ENCODE assay signal across 23 cellular contexts in the genomic region with DNA sequence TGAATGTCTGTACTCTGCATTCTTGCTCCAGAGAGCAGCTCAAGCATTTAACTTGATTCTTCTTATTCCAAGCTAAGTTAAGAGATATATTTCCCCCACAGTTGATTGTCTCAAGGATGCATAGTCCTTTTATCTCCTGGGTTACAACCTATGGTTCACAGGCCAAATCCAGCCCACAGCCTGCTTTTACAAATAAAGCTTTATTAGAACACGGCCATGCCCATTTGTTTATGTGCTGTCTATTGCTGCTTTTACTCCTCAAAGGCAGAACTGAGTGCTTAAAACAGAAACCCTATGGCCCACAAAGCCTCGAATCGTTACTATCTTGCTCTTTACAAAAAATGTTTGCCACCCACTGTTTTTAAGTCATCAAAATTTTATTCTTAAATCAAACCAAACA. TPM values are rescaled to one million over a fixed set of nuclear protein-coding genes. Genes with fewer than 3 reads are reported as not detected.
DNase-seq lines count a peak whose midpoint lies in the region; ATAC-seq, FAIRE-seq and TF ChIP-seq lines count a peak whose summit lies in the region.
"Had no signal": no experiment of that assay in that cellular context is flagged by ENCODE, and none has a peak within 500 bp of the region (broad histone marks: within the 10 kb centered on the region; RNA-seq: fewer than 3 reads in every experiment).

No MANE protein-coding gene starts in this region.

- peaks cover 39% of the 10 kb centered on the region for H3K4me1 Mint-ChIP-seq in osteocyte (ENCODE audit: unreplicated experiment)
- H3K4me1 Mint-ChIP-seq: CD4-positive, alpha-beta memory T cell had no signal

- 88% methylated on average over 3 of the region's 3 CpGs for WGBS in A549 (ENCODE audit: missing lambda C conversion rate)

- peaks cover 52% of the 10 kb centered on the region for H3F3A ChIP-seq in PC-9 (ENCODE audit: insufficient read depth, low read depth)

- DNase-seq in A549 (ENCODE audit: low read depth in 1 of 2, low spot score in 1 of 2) (no peak), PC-9 (no peak), epithelial cell of prostate (ENCODE audit: low read depth, low spot score) (no peak), osteocyte (ENCODE audit: extremely low spot score, unreplicated experiment) (no peak)
- no peak for DNase-seq in activated naive CD4-positive, alpha-beta T cell treated with anti-CD3 and anti-CD28 coated beads, Interleukin-2, amount 50 U/mL, for 16 hours
- DNase-seq: CD4-positive, alpha-beta memory T cell; DMS153; GDM1; Kasumi-1; MG63; NCI-H1048; NCI-H146; NCI-H2081; NCI-H748 treated with DMSO at 0.1 percent for 48 hours; NK-92 treated with Interleukin-12 subunit alpha and Interleukin-12 subunit beta, amount 100 ng/mL, for 24 hours; OCI-M1; RPMI8226 had no signal

- no TSS peak for BruUV-seq in PC-9 (replicated peaks; lab: Mats Ljungman, UMichigan)

- no peak for TF ChIP-seq RAD21 in A549 (conservative IDR thresholded peaks at IDR 0.05 in 1 of 2, IDR thresholded peaks at IDR 0.05 in 1 of 2)

- H3K9me2 ChIP-seq in PC-9 (ENCODE audit: insufficient read depth): no peaks in the 10 kb centered on the region

- TF ChIP-seq CTCF in A549 (IDR thresholded peaks at IDR 0.05): no peak
- TF ChIP-seq CTCF in PC-9 (conservative IDR thresholded peaks at IDR 0.05): no peak
- no peak for TF ChIP-seq CTCF in osteocyte (IDR thresholded peaks at IDR 0.05)

- peaks cover 20% of the 10 kb centered on the region for H3K79me2 ChIP-seq in PC-9 (ENCODE audit: low read depth)

- H3K27me3 Mint-ChIP-seq in osteocyte (ENCODE audit: unreplicated experiment): no peaks in the 10 kb centered on the region
- H3K27me3 Mint-ChIP-seq: CD4-positive, alpha-beta memory T cell; IgD-negative memory B cell had no signal

- POLR2A ChIA-PET in A549 (lab: Yijun Ruan, JAX) (no interaction called here), PC-9 (lab: Charles Lee; ENCODE audit: unreplicated experiment) (interaction anchor here (0.6 to 0.8 kb wide), 2 partner anchors 12 to 307 kb away, joined by 4 read pairs; a partner anchor contains a TSS)

- no peak overlapping the region for H3K4me2 ChIP-seq in A549
- 0 out of 2 replicates have a peak overlapping the region, but pooled peaks have one; percentile 18 for H3K4me2 ChIP-seq in PC-9

- no peak overlapping the region for H2AFZ ChIP-seq in PC-9

- H3K27ac ChIP-seq in A549 (peak overlapping the region; percentile 56 to 76; a peak in 4 of 6 replicates), PC-9 (0 out of 2 replicates have a peak overlapping the region, but pooled peaks have one; percentile 65), epithelial cell of prostate (peak overlapping the region; percentile 98)
- H3K27ac ChIP-seq: HL-60 had no signal

- no peak for TF ChIP-seq EP300 in A549 (IDR thresholded peaks at IDR 0.05)

- H3K36me3 Mint-ChIP-seq in osteocyte (ENCODE audit: unreplicated experiment): peaks cover 14% of the 10 kb centered on the region

- H4K20me1 ChIP-seq in PC-9 (ENCODE audit: insufficient read depth): no peaks in the 10 kb centered on the region

- no peaks in the 10 kb centered on the region for H3K9me3 Mint-ChIP-seq in osteocyte (ENCODE audit: unreplicated experiment)
- H3K9me3 Mint-ChIP-seq: CD4-positive, alpha-beta memory T cell; IgD-negative memory B cell had no signal

- no peak for FAIRE-seq in A549 (lab: Jason Lieb, UNC)

- H3K4me3 ChIP-seq in A549: no peak overlapping the region
- H3K4me3 ChIP-seq in PC-9: no peak overlapping the region
- H3K4me3 ChIP-seq: HAP-1, MG63 had no signal

- TF ChIP-seq POLR2A in A549 (IDR thresholded peaks at IDR 0.05; ENCODE audit: low read length): no peak

- no peaks in the 10 kb centered on the region for H3K27me3 ChIP-seq in PC-9 (ENCODE audit: insufficient read depth, low read depth)
- H3K27me3 ChIP-seq: MG63 had no signal

- ATAC-seq in A549: no peak
- ATAC-seq in esophagus mucosa: no peak
- no peak for ATAC-seq in GM21390 (IDR thresholded peaks at IDR 0.05; ENCODE audit: unreplicated experiment)
- ATAC-seq in HG03354 (IDR thresholded peaks at IDR 0.05; ENCODE audit: poor library complexity, severe bottlenecking, unreplicated experiment): no peak

- no peaks in the 10 kb centered on the region for H3K9me3 ChIP-seq in A549
- H3K9me3 ChIP-seq in PC-9 (ENCODE audit: insufficient read depth, low read depth): no peaks in the 10 kb centered on the region
- H3K9me3 ChIP-seq: HAP-1, MG63 had no signal

- CTCF ChIA-PET in A549 (lab: Yijun Ruan, JAX): interaction anchor here (0.8 to 2.8 kb wide), 9 partner anchors 10 to 155 kb away, joined by 3 to 7 read pairs (median 4); no protein-coding TSS in a partner anchor
- CTCF ChIA-PET in PC-9 (lab: Charles Lee): no interaction called here

- H3K27ac Mint-ChIP-seq in osteocyte (ENCODE audit: unreplicated experiment): peak overlapping the region; percentile 9
- H3K27ac Mint-ChIP-seq: CD4-positive, alpha-beta memory T cell; IgD-negative memory B cell had no signal

- intact Hi-C loops in PC-9 (cut with micrococcal nuclease; ENCODE audit: unreplicated experiment): no loop called here

- H3K36me3 ChIP-seq in PC-9 (ENCODE audit: low read depth): peaks cover 32% of the 10 kb centered on the region
- H3K36me3 ChIP-seq: HAP-1 had no signal

- no peak overlapping the region for H3K4me3 Mint-ChIP-seq in osteocyte (ENCODE audit: unreplicated experiment)
- H3K4me3 Mint-ChIP-seq: CD4-positive, alpha-beta memory T cell; IgD-negative memory B cell had no signal

- H3K4me1 ChIP-seq in A549 (peaks cover 81% of the 10 kb centered on the region), PC-9 (replicated peaks; ENCODE audit: insufficient read depth) (peaks cover 83% of the 10 kb centered on the region)
- H3K4me1 ChIP-seq: HAP-1 had no signal

TF ChIP-seq in A549, 52 proteins besides CTCF, POLR2A, EP300 and RAD21:
- TF ChIP-seq, protein P1, sequence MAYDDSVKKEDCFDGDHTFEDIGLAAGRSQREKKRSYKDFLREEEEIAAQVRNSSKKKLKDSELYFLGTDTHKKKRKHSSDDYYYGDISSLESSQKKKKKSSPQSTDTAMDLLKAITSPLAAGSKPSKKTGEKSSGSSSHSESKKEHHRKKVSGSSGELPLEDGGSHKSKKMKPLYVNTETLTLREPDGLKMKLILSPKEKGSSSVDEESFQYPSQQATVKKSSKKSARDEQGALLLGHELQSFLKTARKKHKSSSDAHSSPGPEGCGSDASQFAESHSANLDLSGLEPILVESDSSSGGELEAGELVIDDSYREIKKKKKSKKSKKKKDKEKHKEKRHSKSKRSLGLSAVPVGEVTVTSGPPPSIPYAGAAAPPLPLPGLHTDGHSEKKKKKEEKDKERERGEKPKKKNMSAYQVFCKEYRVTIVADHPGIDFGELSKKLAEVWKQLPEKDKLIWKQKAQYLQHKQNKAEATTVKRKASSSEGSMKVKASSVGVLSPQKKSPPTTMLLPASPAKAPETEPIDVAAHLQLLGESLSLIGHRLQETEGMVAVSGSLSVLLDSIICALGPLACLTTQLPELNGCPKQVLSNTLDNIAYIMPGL (CRISPR knock-in tag; IDR thresholded peaks at IDR 0.05; ENCODE audit: borderline replicate concordance): no peak
- TF ChIP-seq NPAS2 (CRISPR knock-in tag; IDR thresholded peaks at IDR 0.05; ENCODE audit: borderline replicate concordance) (no peak), KDM1A (IDR thresholded peaks at IDR 0.05; ENCODE audit: low read depth) (no peak), MYC (IDR thresholded peaks at IDR 0.05; ENCODE audit: borderline replicate concordance, low read length) (no peak), HDAC2 (IDR thresholded peaks at IDR 0.05) (no peak), HOXA7 (CRISPR knock-in tag; IDR thresholded peaks at IDR 0.05) (no peak), SREBF2 (IDR thresholded peaks at IDR 0.05) (no peak), MAZ (IDR thresholded peaks at IDR 0.05; ENCODE audit: borderline replicate concordance, low read depth, low read length) (no peak), EHF (CRISPR knock-in tag; IDR thresholded peaks at IDR 0.05) (no peak), EHMT2 (IDR thresholded peaks at IDR 0.05; ENCODE audit: low read depth) (no peak)
- TF ChIP-seq, protein P2, sequence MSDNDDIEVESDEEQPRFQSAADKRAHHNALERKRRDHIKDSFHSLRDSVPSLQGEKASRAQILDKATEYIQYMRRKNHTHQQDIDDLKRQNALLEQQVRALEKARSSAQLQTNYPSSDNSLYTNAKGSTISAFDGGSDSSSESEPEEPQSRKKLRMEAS (IDR thresholded peaks at IDR 0.05): no peak
- TF ChIP-seq, protein P3, sequence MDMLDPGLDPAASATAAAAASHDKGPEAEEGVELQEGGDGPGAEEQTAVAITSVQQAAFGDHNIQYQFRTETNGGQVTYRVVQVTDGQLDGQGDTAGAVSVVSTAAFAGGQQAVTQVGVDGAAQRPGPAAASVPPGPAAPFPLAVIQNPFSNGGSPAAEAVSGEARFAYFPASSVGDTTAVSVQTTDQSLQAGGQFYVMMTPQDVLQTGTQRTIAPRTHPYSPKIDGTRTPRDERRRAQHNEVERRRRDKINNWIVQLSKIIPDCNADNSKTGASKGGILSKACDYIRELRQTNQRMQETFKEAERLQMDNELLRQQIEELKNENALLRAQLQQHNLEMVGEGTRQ (IDR thresholded peaks at IDR 0.05): no peak

RNA-seq across cellular contexts. Expression of a gene that starts 25.8 kb away (rescaled TPM):
- polyA plus RNA-seq in A549 (2011; rRNA removed): 3.3 and 4.1 TPM in 2 replicates
- polyA plus RNA-seq in A549 (2012; cell fraction: cytosol; rRNA removed): 4.1 and 4.6 TPM in 2 replicates
- 11.3 and 11.9 TPM in 2 replicates for polyA plus RNA-seq in A549 (2012; cell fraction: nucleus; rRNA removed)
- polyA plus RNA-seq in A549 (2017; fragmentation: RNase III; extraction: RNeasy Plus Mini Kit Qiagen cat#74134 plus additional on column Dnase treatment): 6.5 to 7.5 TPM (median 7.3 TPM) in 3 replicates
- 5.4 and 6.4 TPM in 2 replicates for polyA minus RNA-seq in A549 (2011; rRNA and poly(A)+ RNA removed)
- total RNA-seq in PC-9 (2021): 42.9 and 44.7 TPM in 2 replicates
- 23.7 and 25.6 TPM in 2 replicates for total RNA-seq in osteocyte
- 56.0 TPM for total RNA-seq in esophagus mucosa

RNA-seq across cellular contexts. Expression of a gene that starts 37.2 kb away (rescaled TPM):
- polyA plus RNA-seq in A549 (2011; rRNA removed): 2.0 and 3.1 TPM in 2 replicates
- polyA plus RNA-seq in A549 (2012; cell fraction: cytosol; rRNA removed): 0.42 and 0.53 TPM in 2 replicates
- polyA plus RNA-seq in A549 (2012; cell fraction: nucleus; rRNA removed): 0.29 and 0.31 TPM in 2 replicates
- polyA plus RNA-seq in A549 (2017; fragmentation: RNase III; extraction: RNeasy Plus Mini Kit Qiagen cat#74134 plus additional on column Dnase treatment): 0.42 to 0.50 TPM (median 0.49 TPM) in 3 replicates
- polyA minus RNA-seq in A549 (2011; rRNA and poly(A)+ RNA removed): 2.4 and 4.8 TPM in 2 replicates
- 19.5 and 19.8 TPM in 2 replicates for total RNA-seq in PC-9 (2021)
- total RNA-seq in osteocyte: 1.6 and 1.8 TPM in 2 replicates
- 21.2 TPM for total RNA-seq in esophagus mucosa
